1 cellular context compared by ENCODE assay signal in the genomic region with DNA sequence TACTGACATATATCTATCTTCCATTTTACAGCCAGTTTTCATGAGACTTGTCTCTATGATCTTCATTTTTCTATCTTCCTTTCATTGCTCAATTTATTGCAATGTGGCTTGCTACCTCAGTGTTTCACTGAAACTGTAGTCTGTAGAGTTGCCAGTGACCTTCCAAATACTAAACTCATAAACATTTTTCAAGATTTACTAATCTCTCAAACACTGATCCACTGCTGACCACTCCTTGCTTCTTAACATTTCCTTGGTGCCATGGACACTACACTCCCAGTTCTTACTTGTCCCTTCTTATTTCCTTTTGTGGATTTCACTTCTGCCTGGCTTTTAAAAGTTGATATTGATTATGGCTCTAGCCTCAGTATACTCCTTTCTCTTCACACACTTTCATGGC.
TF ChIP-seq lines count a peak whose summit lies in the region.

No MANE protein-coding gene starts in this region.

TF ChIP-seq in IMR-90, 13 proteins besides CTCF, POLR2A, EP300 and RAD21 (continued from another document):
- TF ChIP-seq CHD1 (IDR thresholded peaks at IDR 0.05; ENCODE audit: low read depth, low read length): no peak
- no peak for TF ChIP-seq MAFK (IDR thresholded peaks at IDR 0.05; ENCODE audit: low read depth, low read length)
- no peak for TF ChIP-seq ELK1 (IDR thresholded peaks at IDR 0.05; ENCODE audit: borderline replicate concordance, low read depth, low read length)
- no peak for TF ChIP-seq CEBPB (IDR thresholded peaks at IDR 0.05; ENCODE audit: low read depth, low read length)
- TF ChIP-seq RFX5 (IDR thresholded peaks at IDR 0.05; ENCODE audit: low read depth, low read length): no peak
- no peak for TF ChIP-seq SMC3 (IDR thresholded peaks at IDR 0.05; ENCODE audit: low read depth, low read length)
- no peak for TF ChIP-seq MAZ (IDR thresholded peaks at IDR 0.05; ENCODE audit: borderline replicate concordance, low read depth, low read length)
- no peak for TF ChIP-seq MXI1 (IDR thresholded peaks at IDR 0.05; ENCODE audit: borderline replicate concordance, low read depth, low read length)
- TF ChIP-seq, protein P1, sequence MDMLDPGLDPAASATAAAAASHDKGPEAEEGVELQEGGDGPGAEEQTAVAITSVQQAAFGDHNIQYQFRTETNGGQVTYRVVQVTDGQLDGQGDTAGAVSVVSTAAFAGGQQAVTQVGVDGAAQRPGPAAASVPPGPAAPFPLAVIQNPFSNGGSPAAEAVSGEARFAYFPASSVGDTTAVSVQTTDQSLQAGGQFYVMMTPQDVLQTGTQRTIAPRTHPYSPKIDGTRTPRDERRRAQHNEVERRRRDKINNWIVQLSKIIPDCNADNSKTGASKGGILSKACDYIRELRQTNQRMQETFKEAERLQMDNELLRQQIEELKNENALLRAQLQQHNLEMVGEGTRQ (IDR thresholded peaks at IDR 0.05; ENCODE audit: low read depth, low read length): no peak
- TF ChIP-seq NFE2L2 (IDR thresholded peaks at IDR 0.05; ENCODE audit: low read depth, low read length): no peak
- no peak for TF ChIP-seq RCOR1 (IDR thresholded peaks at IDR 0.05; ENCODE audit: insufficient replicate concordance, low read length)
- TF ChIP-seq BHLHE40 (IDR thresholded peaks at IDR 0.05; ENCODE audit: low read depth, low read length): no peak
